Comparison of ENCODE assay signal across 14 cellular contexts in the genomic region with DNA sequence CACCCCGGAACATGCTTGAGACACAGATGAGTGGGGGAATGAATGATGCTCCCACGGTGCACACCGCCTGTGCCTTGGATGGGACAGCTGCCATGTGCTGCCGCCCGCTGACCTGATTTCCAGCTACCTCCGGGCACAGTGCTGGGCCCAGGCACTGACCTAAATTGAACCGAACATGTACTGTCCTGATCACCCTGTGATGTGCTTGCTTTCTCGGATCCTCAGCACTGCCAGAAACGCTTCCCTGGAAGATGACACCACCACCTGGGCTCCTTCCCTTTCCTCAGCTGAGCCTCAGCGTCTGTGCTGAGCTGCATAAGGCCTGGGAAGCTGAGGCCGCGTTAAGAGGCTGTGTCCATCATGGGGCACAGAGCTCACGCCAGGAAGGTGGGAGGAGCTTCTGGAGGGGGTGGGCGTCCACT.
"Had no signal": no experiment of that assay in that cellular context is flagged by ENCODE, and none has a peak within 500 bp of the region (broad histone marks: within the 10 kb centered on the region; RNA-seq: fewer than 3 reads in every experiment).

No MANE protein-coding gene starts in this region.

- H3K4me3 Mint-ChIP-seq: activated naive CD8-positive, alpha-beta T cell treated with anti-CD3 and anti-CD28 coated beads, Interleukin-2, amount 10 ng/mL, durations not matched to agents 7 days and 5 days; neural crest cell; T-helper 2 cell treated with Interferon-gamma antibody and Interleukin-4, amounts not matched to agents 5 μg/mL and 100 μg/mL, for 36 hours had no signal

- H3K36me3 ChIP-seq: right lobe of liver, SJCRH30 had no signal

- H3K9me3 ChIP-seq: right lobe of liver, SJCRH30, suprapubic skin had no signal

- DNase-seq: activated gamma-delta T cell; activated naive CD8-positive, alpha-beta T cell treated with anti-CD3 and anti-CD28 coated beads, Interleukin-2, amount 10 ng/mL, durations not matched to agents 7 days and 5 days; effector CD4-positive, alpha-beta T cell; posterior cingulate gyrus; SJCRH30; stimulated activated CD4-positive, alpha-beta T cell treated with anti-CD3 and anti-CD28 coated beads, Interleukin-2, amount 100 ng/mL, for 24 hours; stimulated activated naive CD4-positive, alpha-beta T cell treated with Interleukin-2 at 50 U/mL for 16 hours had no signal

- H3K27ac ChIP-seq: right lobe of liver, SJCRH30, suprapubic skin, upper lobe of left lung had no signal

- H3K4me3 ChIP-seq: gastroesophageal sphincter, right lobe of liver, SJCRH30, suprapubic skin, upper lobe of left lung had no signal

- FAIRE-seq: colon had no signal

- H3K4me1 ChIP-seq: right lobe of liver, SJCRH30, suprapubic skin, upper lobe of left lung had no signal

- H3K4me1 Mint-ChIP-seq: neural crest cell had no signal

- ATAC-seq: right lobe of liver had no signal

- H3K36me3 Mint-ChIP-seq: activated naive CD8-positive, alpha-beta T cell treated with anti-CD3 and anti-CD28 coated beads, Interleukin-2, amount 10 ng/mL, durations not matched to agents 7 days and 5 days had no signal

- H3K27ac Mint-ChIP-seq: activated naive CD8-positive, alpha-beta T cell treated with anti-CD3 and anti-CD28 coated beads, Interleukin-2, amount 10 ng/mL, durations not matched to agents 7 days and 5 days; T-helper 2 cell treated with Interferon-gamma antibody and Interleukin-4, amounts not matched to agents 5 μg/mL and 100 μg/mL, for 36 hours had no signal

- H3K9me3 Mint-ChIP-seq: T-helper 2 cell treated with Interferon-gamma antibody and Interleukin-4, amounts not matched to agents 5 μg/mL and 100 μg/mL, for 36 hours had no signal

- H3K27me3 ChIP-seq: gastroesophageal sphincter, right lobe of liver, SJCRH30, suprapubic skin, upper lobe of left lung had no signal
